In the genomic region with DNA sequence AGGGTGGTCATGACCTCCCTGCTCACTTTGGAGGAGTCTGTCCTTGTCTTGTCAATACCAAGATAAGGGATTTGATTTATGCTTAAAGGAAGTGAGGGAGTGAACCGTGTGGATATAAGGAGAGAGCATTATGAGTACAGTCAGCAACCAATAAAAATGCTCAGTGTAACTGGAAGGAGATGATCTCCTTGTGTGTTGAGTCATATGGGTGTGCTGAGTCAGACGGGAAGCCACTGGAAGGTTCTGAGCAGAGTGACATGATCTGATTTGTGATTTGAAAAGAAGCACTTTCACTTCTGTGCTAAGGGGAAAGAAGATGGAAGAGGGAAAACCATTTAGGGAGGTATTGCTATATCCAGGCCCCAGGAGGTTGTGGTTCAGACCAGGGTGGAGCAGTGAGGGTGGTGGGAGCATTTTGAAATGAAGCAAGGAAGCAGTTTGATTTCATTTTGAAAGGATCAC, we compare ENCODE assay signal across 1 cellular context.
TF ChIP-seq lines count a peak whose summit lies in the region.

No MANE protein-coding gene starts in this region.

TF ChIP-seq in K562, 482 proteins besides CTCF, POLR2A, EP300 and RAD21 (continued from another document and continues in another):
- TF ChIP-seq, protein P1, sequence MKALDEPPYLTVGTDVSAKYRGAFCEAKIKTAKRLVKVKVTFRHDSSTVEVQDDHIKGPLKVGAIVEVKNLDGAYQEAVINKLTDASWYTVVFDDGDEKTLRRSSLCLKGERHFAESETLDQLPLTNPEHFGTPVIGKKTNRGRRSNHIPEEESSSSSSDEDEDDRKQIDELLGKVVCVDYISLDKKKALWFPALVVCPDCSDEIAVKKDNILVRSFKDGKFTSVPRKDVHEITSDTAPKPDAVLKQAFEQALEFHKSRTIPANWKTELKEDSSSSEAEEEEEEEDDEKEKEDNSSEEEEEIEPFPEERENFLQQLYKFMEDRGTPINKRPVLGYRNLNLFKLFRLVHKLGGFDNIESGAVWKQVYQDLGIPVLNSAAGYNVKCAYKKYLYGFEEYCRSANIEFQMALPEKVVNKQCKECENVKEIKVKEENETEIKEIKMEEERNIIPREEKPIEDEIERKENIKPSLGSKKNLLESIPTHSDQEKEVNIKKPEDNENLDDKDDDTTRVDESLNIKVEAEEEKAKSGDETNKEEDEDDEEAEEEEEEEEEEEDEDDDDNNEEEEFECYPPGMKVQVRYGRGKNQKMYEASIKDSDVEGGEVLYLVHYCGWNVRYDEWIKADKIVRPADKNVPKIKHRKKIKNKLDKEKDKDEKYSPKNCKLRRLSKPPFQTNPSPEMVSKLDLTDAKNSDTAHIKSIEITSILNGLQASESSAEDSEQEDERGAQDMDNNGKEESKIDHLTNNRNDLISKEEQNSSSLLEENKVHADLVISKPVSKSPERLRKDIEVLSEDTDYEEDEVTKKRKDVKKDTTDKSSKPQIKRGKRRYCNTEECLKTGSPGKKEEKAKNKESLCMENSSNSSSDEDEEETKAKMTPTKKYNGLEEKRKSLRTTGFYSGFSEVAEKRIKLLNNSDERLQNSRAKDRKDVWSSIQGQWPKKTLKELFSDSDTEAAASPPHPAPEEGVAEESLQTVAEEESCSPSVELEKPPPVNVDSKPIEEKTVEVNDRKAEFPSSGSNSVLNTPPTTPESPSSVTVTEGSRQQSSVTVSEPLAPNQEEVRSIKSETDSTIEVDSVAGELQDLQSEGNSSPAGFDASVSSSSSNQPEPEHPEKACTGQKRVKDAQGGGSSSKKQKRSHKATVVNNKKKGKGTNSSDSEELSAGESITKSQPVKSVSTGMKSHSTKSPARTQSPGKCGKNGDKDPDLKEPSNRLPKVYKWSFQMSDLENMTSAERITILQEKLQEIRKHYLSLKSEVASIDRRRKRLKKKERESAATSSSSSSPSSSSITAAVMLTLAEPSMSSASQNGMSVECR (CRISPR knock-in tag; IDR thresholded peaks at IDR 0.05): no peak
- no peak for TF ChIP-seq PCBP2 (IDR thresholded peaks at IDR 0.05; ENCODE audit: low read depth, low read length, poor library complexity, severe bottlenecking)
- TF ChIP-seq ILF3 (IDR thresholded peaks at IDR 0.05; ENCODE audit: borderline replicate concordance): no peak
- TF ChIP-seq ZNF224 (CRISPR knock-in tag; IDR thresholded peaks at IDR 0.05): no peak
- no peak for TF ChIP-seq ZFP1 (CRISPR knock-in tag; IDR thresholded peaks at IDR 0.05)
- TF ChIP-seq TBP (optimal IDR thresholded peaks at IDR 0.05; ENCODE audit: low read depth, low read length): no peak
- TF ChIP-seq AFF4 (CRISPR knock-in tag; IDR thresholded peaks at IDR 0.05): no peak
- peak; percentile 98 for TF ChIP-seq HDAC2 (IDR thresholded peaks at IDR 0.05)
- TF ChIP-seq STAT5B (CRISPR knock-in tag; IDR thresholded peaks at IDR 0.05): no peak
- peak; percentile 50 for TF ChIP-seq BRD9 (IDR thresholded peaks at IDR 0.05; ENCODE audit: low read depth, partially characterized antibody)
- no peak for TF ChIP-seq TAF7 (tag; IDR thresholded peaks at IDR 0.05)
- TF ChIP-seq ZFP36 (IDR thresholded peaks at IDR 0.05; ENCODE audit: low read depth, low read length, partially characterized antibody): no peak
- no peak for TF ChIP-seq ZNF583 (CRISPR knock-in tag; IDR thresholded peaks at IDR 0.05)
- peak; percentile 69; the same call in 1 of the 2 replicates for TF ChIP-seq GATAD2B (IDR thresholded peaks at IDR 0.05; ENCODE audit: borderline replicate concordance)
- TF ChIP-seq ZNF449 (CRISPR knock-in tag; IDR thresholded peaks at IDR 0.05): no peak
- no peak for TF ChIP-seq PHTF2 (CRISPR knock-in tag; IDR thresholded peaks at IDR 0.05)
- TF ChIP-seq ZNF507 (tag; conservative IDR thresholded peaks at IDR 0.05): no peak
- no peak for TF ChIP-seq NELFE (IDR thresholded peaks at IDR 0.05; ENCODE audit: insufficient read depth, insufficient read length)
- no peak for TF ChIP-seq ZNF398 (CRISPR knock-in tag; IDR thresholded peaks at IDR 0.05)
- TF ChIP-seq, protein P2, sequence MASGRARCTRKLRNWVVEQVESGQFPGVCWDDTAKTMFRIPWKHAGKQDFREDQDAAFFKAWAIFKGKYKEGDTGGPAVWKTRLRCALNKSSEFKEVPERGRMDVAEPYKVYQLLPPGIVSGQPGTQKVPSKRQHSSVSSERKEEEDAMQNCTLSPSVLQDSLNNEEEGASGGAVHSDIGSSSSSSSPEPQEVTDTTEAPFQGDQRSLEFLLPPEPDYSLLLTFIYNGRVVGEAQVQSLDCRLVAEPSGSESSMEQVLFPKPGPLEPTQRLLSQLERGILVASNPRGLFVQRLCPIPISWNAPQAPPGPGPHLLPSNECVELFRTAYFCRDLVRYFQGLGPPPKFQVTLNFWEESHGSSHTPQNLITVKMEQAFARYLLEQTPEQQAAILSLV (tag; IDR thresholded peaks at IDR 0.05): no peak
- no peak for TF ChIP-seq ZNF12 (CRISPR knock-in tag; IDR thresholded peaks at IDR 0.05)
- no peak for TF ChIP-seq KLF6 (CRISPR knock-in tag; IDR thresholded peaks at IDR 0.05; ENCODE audit: borderline replicate concordance)
- no peak; the same call in 1 of the 2 replicates for TF ChIP-seq MYBL2 (IDR thresholded peaks at IDR 0.05; ENCODE audit: low read depth)
- no peak for TF ChIP-seq MYBL2 (CRISPR knock-in tag; IDR thresholded peaks at IDR 0.05; ENCODE audit: borderline replicate concordance)
- TF ChIP-seq TCFL5 (CRISPR knock-in tag; conservative IDR thresholded peaks at IDR 0.05): no peak
- peak; percentile 65 for TF ChIP-seq SPI1 (IDR thresholded peaks at IDR 0.05; ENCODE audit: borderline replicate concordance, low read depth, low read length)
- TF ChIP-seq, protein P3, sequence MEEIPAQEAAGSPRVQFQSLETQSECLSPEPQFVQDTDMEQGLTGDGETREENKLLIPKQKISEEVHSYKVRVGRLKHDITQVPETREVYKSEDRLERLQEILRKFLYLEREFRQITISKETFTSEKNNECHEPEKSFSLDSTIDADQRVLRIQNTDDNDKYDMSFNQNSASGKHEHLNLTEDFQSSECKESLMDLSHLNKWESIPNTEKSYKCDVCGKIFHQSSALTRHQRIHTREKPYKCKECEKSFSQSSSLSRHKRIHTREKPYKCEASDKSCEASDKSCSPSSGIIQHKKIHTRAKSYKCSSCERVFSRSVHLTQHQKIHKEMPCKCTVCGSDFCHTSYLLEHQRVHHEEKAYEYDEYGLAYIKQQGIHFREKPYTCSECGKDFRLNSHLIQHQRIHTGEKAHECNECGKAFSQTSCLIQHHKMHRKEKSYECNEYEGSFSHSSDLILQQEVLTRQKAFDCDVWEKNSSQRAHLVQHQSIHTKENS (CRISPR knock-in tag; IDR thresholded peaks at IDR 0.05): no peak
- TF ChIP-seq POLR3A (IDR thresholded peaks at IDR 0.05; ENCODE audit: borderline replicate concordance, extremely low read depth, insufficient read depth, insufficient read length): no peak
- no peak for TF ChIP-seq RBM15 (IDR thresholded peaks at IDR 0.05; ENCODE audit: insufficient read depth, low read length)
- no peak for TF ChIP-seq GTF3C2 (IDR thresholded peaks at IDR 0.05; ENCODE audit: borderline replicate concordance, extremely low read depth, insufficient read length)
- no peak for TF ChIP-seq ZBTB17 (CRISPR knock-in tag; IDR thresholded peaks at IDR 0.05)
- TF ChIP-seq FOXK2 (conservative IDR thresholded peaks at IDR 0.05 in 1 of 2, IDR thresholded peaks at IDR 0.05 in 1 of 2; ENCODE audit: low read depth in 2 of 2): peak; percentile 74 to 86
- peak; percentile 94 for TF ChIP-seq MAFG (tag; conservative IDR thresholded peaks at IDR 0.05)
- no peak for TF ChIP-seq ZNF140 (CRISPR knock-in tag; IDR thresholded peaks at IDR 0.05)
- TF ChIP-seq ZNF232 (CRISPR knock-in tag; IDR thresholded peaks at IDR 0.05): no peak
- no peak for TF ChIP-seq NUFIP1 (IDR thresholded peaks at IDR 0.05; ENCODE audit: partially characterized antibody)
- TF ChIP-seq SIN3A (IDR thresholded peaks at IDR 0.05; ENCODE audit: borderline replicate concordance in 2 of 2, control insufficient read depth in 1 of 2, low read depth in 2 of 2, low read length in 2 of 2): no peak
- no peak for TF ChIP-seq BDP1 (IDR thresholded peaks at IDR 0.05; ENCODE audit: insufficient read depth, insufficient read length)
- TF ChIP-seq CREB3 (tag; conservative IDR thresholded peaks at IDR 0.05; ENCODE audit: low read depth): no peak
- TF ChIP-seq RBM22 (IDR thresholded peaks at IDR 0.05; ENCODE audit: low read depth, low read length, poor library complexity, severe bottlenecking): no peak
